Comparison of ENCODE assay signal across 9 cellular contexts in genomic region chr14:96038558-96038919, GRCh38. TPM values are rescaled to one million over a fixed set of nuclear protein-coding genes. Genes with fewer than 3 reads are reported as not detected.
DNase-seq lines count a peak whose midpoint lies in the region; ATAC-seq, FAIRE-seq and TF ChIP-seq lines count a peak whose summit lies in the region.
"Had no signal": no experiment of that assay in that cellular context is flagged by ENCODE, and none has a peak within 500 bp of the region (broad histone marks: within the 10 kb centered on the region; RNA-seq: fewer than 3 reads in every experiment).

No MANE protein-coding gene starts in this region.

- POLR2A ChIA-PET in CD4-positive, alpha-beta T cell (lab: Charles Lee): interaction anchor here (1.1 to 1.3 kb wide), 3 partner anchors 10 to 575 kb away, joined by 3 to 6 read pairs (median 3); no protein-coding TSS in a partner anchor

- no peaks in the 10 kb centered on the region for H3K4me1 ChIP-seq in HUES48 (ENCODE audit: control insufficient read depth, insufficient read depth, low read length)

- peaks cover 49% of the 10 kb centered on the region for H3K4me1 Mint-ChIP-seq in CD4-positive, alpha-beta T cell (ENCODE audit: low read depth)
- peaks cover 42% of the 10 kb centered on the region for H3K4me1 Mint-ChIP-seq in nephron progenitor cell

- no peak overlapping the region for H3K27ac ChIP-seq in CD4-positive, alpha-beta T cell (ENCODE audit: low read depth, low read length)
- H3K27ac ChIP-seq in HUES48 (ENCODE audit: low read depth, low read length): no peak overlapping the region
- H3K27ac ChIP-seq: HL-60 had no signal

- H3K36me3 Mint-ChIP-seq in CD4-positive, alpha-beta T cell (ENCODE audit: low read depth): no peaks in the 10 kb centered on the region
- H3K36me3 Mint-ChIP-seq in nephron progenitor cell (ENCODE audit: low read depth): peaks cover 26% of the 10 kb centered on the region

- intact Hi-C loops in CD4-positive, alpha-beta T cell (cut with DNase I, micrococcal nuclease): loop anchor here in 1 of 2 experiments (5.0 kb wide), 1 partner anchor 521 kb away; the partner anchor contains the start of gene SYNE3

- H3K4me3 ChIP-seq in HUES48 (ENCODE audit: low read depth, low read length) (peak overlapping the region; percentile 62), bronchial epithelial cell (ENCODE audit: low read depth, low read length) (no peak overlapping the region)

- H3K4me3 Mint-ChIP-seq in CD4-positive, alpha-beta T cell: peak overlapping the region; percentile 82
- H3K4me3 Mint-ChIP-seq in nephron progenitor cell: peak overlapping the region; percentile 80

- no peaks in the 10 kb centered on the region for H3K9me3 Mint-ChIP-seq in CD4-positive, alpha-beta T cell
- no peaks in the 10 kb centered on the region for H3K9me3 Mint-ChIP-seq in nephron progenitor cell

- H3K36me3 ChIP-seq in HUES48 (ENCODE audit: control insufficient read depth, insufficient read depth, low read length): no peaks in the 10 kb centered on the region
- no peaks in the 10 kb centered on the region for H3K36me3 ChIP-seq in bronchial epithelial cell (ENCODE audit: control insufficient read depth, insufficient read depth, low read length)

- no peaks in the 10 kb centered on the region for H3K9me3 ChIP-seq in CD4-positive, alpha-beta T cell (ENCODE audit: control insufficient read depth, low read length)
- no peaks in the 10 kb centered on the region for H3K9me3 ChIP-seq in HUES48 (ENCODE audit: control insufficient read depth, insufficient read depth, low read length)

- CTCF ChIA-PET in CD4-positive, alpha-beta T cell (lab: Charles Lee): no interaction called here

- FAIRE-seq in bronchial epithelial cell (lab: Jason Lieb, UNC): no peak

- H3K27me3 ChIP-seq in CD4-positive, alpha-beta T cell (ENCODE audit: control insufficient read depth, insufficient read depth, low read length): peaks cover 29% of the 10 kb centered on the region
- H3K27me3 ChIP-seq in HUES48 (ENCODE audit: control insufficient read depth, insufficient read depth, low read length): peaks cover 33% of the 10 kb centered on the region
- peaks cover 9% of the 10 kb centered on the region for H3K27me3 ChIP-seq in bronchial epithelial cell (ENCODE audit: control insufficient read depth, insufficient read depth, low read length)

- peak; percentile 25 for ATAC-seq in CD4-positive, alpha-beta T cell (ENCODE audit: poor library complexity)
- ATAC-seq in HG03097 (IDR thresholded peaks at IDR 0.05; ENCODE audit: low FRiP score, unreplicated experiment) (no peak), left lobe of liver (no peak)

- no peak overlapping the region for H3K9ac ChIP-seq in HUES48 (ENCODE audit: low read depth, low read length)

- peak in 1 of 10 experiments; percentile 1 for DNase-seq in CD4-positive, alpha-beta T cell
- DNase-seq in bronchial epithelial cell (ENCODE audit: low read depth) (peak; percentile 12), nephron progenitor cell (no peak), left lobe of liver (ENCODE audit: low spot score) (no peak), NOMO-1 (lab: John Stamatoyannopoulos, UW; ENCODE audit: unreplicated experiment in 2 of 2) (no peak)
- DNase-seq in activated CD4-positive, CD25-positive, alpha-beta regulatory T cell treated with anti-CD3 and anti-CD28 coated beads, Interleukin-2, amount 50 U/mL, for 72 hours: no peak

- peaks cover 50% of the 10 kb centered on the region for H3K27me3 Mint-ChIP-seq in CD4-positive, alpha-beta T cell
- peaks cover 52% of the 10 kb centered on the region for H3K27me3 Mint-ChIP-seq in nephron progenitor cell (ENCODE audit: low read depth, poor library complexity)

- H3K27ac Mint-ChIP-seq in CD4-positive, alpha-beta T cell: no peak overlapping the region
- H3K27ac Mint-ChIP-seq in nephron progenitor cell: no peak overlapping the region

- TF ChIP-seq CTCF in CD4-positive, alpha-beta T cell (IDR thresholded peaks at IDR 0.05): no peak
- TF ChIP-seq CTCF in bronchial epithelial cell (IDR thresholded peaks at IDR 0.05; ENCODE audit: insufficient read depth, low read length, severe bottlenecking) (no peak), nephron progenitor cell (IDR thresholded peaks at IDR 0.05) (no peak)

RNA-seq across cellular contexts. Expression of gene C14orf132, which starts 0.6 kb away (rescaled TPM):
- 1 to 10 TPM; 2.0 to 2.4 TPM for total RNA-seq in CD4-positive, alpha-beta T cell
- 0.64 and 1.1 TPM in 2 replicates for total RNA-seq in bronchial epithelial cell
- total RNA-seq in left lobe of liver: 4.7 TPM
